22 cellular contexts compared by ENCODE assay signal in genomic region chr3:78708565-78709073, GRCh38.
DNase-seq lines count a peak whose midpoint lies in the region; ATAC-seq, FAIRE-seq and TF ChIP-seq lines count a peak whose summit lies in the region.
"Had no signal": no experiment of that assay in that cellular context is flagged by ENCODE, and none has a peak within 500 bp of the region (broad histone marks: within the 10 kb centered on the region; RNA-seq: fewer than 3 reads in every experiment).

No MANE protein-coding gene starts in this region.

- H3K4me3 Mint-ChIP-seq in WTC11 (no peak overlapping the region), neural progenitor cell (no peak overlapping the region)
- H3K4me3 Mint-ChIP-seq: CD14-positive monocyte; CD4-positive, alpha-beta memory T cell; CD4-positive, CD25-positive, alpha-beta regulatory T cell; CD8-positive, alpha-beta memory T cell had no signal

- H3K27me3 Mint-ChIP-seq in WTC11 (ENCODE audit: low read depth) (no peaks in the 10 kb centered on the region), neural progenitor cell (ENCODE audit: insufficient read depth, low read depth) (no peaks in the 10 kb centered on the region)
- H3K27me3 Mint-ChIP-seq: CD4-positive, alpha-beta memory T cell; CD4-positive, CD25-positive, alpha-beta regulatory T cell; CD8-positive, alpha-beta memory T cell had no signal

- POLR2A ChIA-PET in HEK293T (lab: Yijun Ruan, JAX) (no interaction called here), WTC11 (lab: Charles Lee) (no interaction called here)

- no peak overlapping the region for H3K4me3 ChIP-seq in neural progenitor cell
- H3K4me3 ChIP-seq: A549, BLaER1 had no signal

- H3K4me1 Mint-ChIP-seq in WTC11: peaks cover 4% of the 10 kb centered on the region; the same call in 1 of the 2 replicates
- peaks cover 5% of the 10 kb centered on the region for H3K4me1 Mint-ChIP-seq in neural progenitor cell
- H3K4me1 Mint-ChIP-seq: CD14-positive monocyte; CD4-positive, alpha-beta memory T cell; CD4-positive, CD25-positive, alpha-beta regulatory T cell had no signal

- H3K27me3 ChIP-seq in neural progenitor cell: no peaks in the 10 kb centered on the region
- H3K27me3 ChIP-seq: BE2C, BLaER1 had no signal

- no peak overlapping the region for H3K9ac ChIP-seq in neural progenitor cell
- H3K9ac ChIP-seq: BLaER1 had no signal

- H3K36me3 Mint-ChIP-seq in WTC11 (no peaks in the 10 kb centered on the region), neural progenitor cell (peaks cover 2% of the 10 kb centered on the region)
- H3K36me3 Mint-ChIP-seq: CD14-positive monocyte; CD4-positive, alpha-beta memory T cell; CD4-positive, CD25-positive, alpha-beta regulatory T cell; CD8-positive, alpha-beta memory T cell had no signal

- no peak for ATAC-seq in WTC11
- ATAC-seq: A549 had no signal

- H3K27ac ChIP-seq in neural progenitor cell: peak overlapping the region; percentile 73
- H3K27ac ChIP-seq: 22Rv1, A549 had no signal

- CTCF ChIA-PET in HEK293T (lab: Yijun Ruan, JAX) (no interaction called here), WTC11 (lab: Charles Lee) (no interaction called here)

- peaks cover 24% of the 10 kb centered on the region for H3F3A ChIP-seq in neural progenitor cell (ENCODE audit: low read depth)

- TF ChIP-seq CTCF in D721Med (IDR thresholded peaks at IDR 0.05; ENCODE audit: insufficient read depth, missing control alignments) (no peak), WTC11 (IDR thresholded peaks at IDR 0.05) (no peak), neural progenitor cell (IDR thresholded peaks at IDR 0.05) (no peak)

- H3K9me3 Mint-ChIP-seq in WTC11: no peaks in the 10 kb centered on the region
- no peaks in the 10 kb centered on the region for H3K9me3 Mint-ChIP-seq in neural progenitor cell

- H3K36me3 ChIP-seq in neural progenitor cell: no peaks in the 10 kb centered on the region
- H3K36me3 ChIP-seq: BE2C had no signal

- peaks cover 41% of the 10 kb centered on the region for H3K4me1 ChIP-seq in neural progenitor cell
- H3K4me1 ChIP-seq: A549 had no signal

- H2AFZ ChIP-seq in neural progenitor cell (replicated peaks): no peak overlapping the region

- 0 out of 2 replicates have a peak overlapping the region, but pooled peaks have one; percentile 62 for H3K27ac Mint-ChIP-seq in WTC11
- H3K27ac Mint-ChIP-seq in neural progenitor cell: no peak overlapping the region
- H3K27ac Mint-ChIP-seq: CD14-positive monocyte; CD4-positive, alpha-beta memory T cell; CD4-positive, CD25-positive, alpha-beta regulatory T cell; CD8-positive, alpha-beta memory T cell had no signal

- FAIRE-seq in D721Med (lab: Jason Lieb, UNC): peak; percentile 58
- FAIRE-seq: A549, G401.6, GM12891, GM19239 had no signal

- no peaks in the 10 kb centered on the region for H3K9me3 ChIP-seq in neural progenitor cell (ENCODE audit: low read depth)
- H3K9me3 ChIP-seq: A549, BE2C had no signal

- no peak overlapping the region for H3K4me2 ChIP-seq in neural progenitor cell
- H3K4me2 ChIP-seq: A549 had no signal

- DNase-seq in D721Med (ENCODE audit: insufficient read length, low spot score) (no peak), HEK293T (ENCODE audit: extremely low spot score) (no peak), WTC11 (ENCODE audit: low spot score) (no peak), neural progenitor cell (ENCODE audit: low spot score) (no peak), NCI-H524 (lab: John Stamatoyannopoulos, UW) (no peak), NCI-H2171 treated with DMSO at 0.1 percent for 48 hours (lab: John Stamatoyannopoulos, UW) (no peak)
- no peak for DNase-seq in activated CD8-positive, alpha-beta memory T cell treated with anti-CD3 and anti-CD28 coated beads, Interleukin-2, amount 50 U/mL, for 48 hours
- DNase-seq: BE2C; C1 segment of cervical spinal cord; CD4-positive, alpha-beta memory T cell; CD4-positive, CD25-positive, alpha-beta regulatory T cell; CD8-positive, alpha-beta memory T cell; COR-L47; DMS79 treated with DMSO at 0.1 percent for 48 hours; GF-D8 had no signal

- no peaks in the 10 kb centered on the region for H4K20me1 ChIP-seq in neural progenitor cell (ENCODE audit: low read depth)
- H4K20me1 ChIP-seq: BLaER1 had no signal

- peaks cover 3% of the 10 kb centered on the region for H3K79me2 ChIP-seq in neural progenitor cell (ENCODE audit: low read depth)

TF ChIP-seq in HEK293T, 16 proteins besides CTCF, POLR2A, EP300 and RAD21:
- TF ChIP-seq FOXK2 (IDR thresholded peaks at IDR 0.05) (no peak), CTBP1 (IDR thresholded peaks at IDR 0.05; ENCODE audit: borderline replicate concordance) (peak; percentile 53; the same call in 1 of the 2 replicates)
- TF ChIP-seq, protein P1, sequence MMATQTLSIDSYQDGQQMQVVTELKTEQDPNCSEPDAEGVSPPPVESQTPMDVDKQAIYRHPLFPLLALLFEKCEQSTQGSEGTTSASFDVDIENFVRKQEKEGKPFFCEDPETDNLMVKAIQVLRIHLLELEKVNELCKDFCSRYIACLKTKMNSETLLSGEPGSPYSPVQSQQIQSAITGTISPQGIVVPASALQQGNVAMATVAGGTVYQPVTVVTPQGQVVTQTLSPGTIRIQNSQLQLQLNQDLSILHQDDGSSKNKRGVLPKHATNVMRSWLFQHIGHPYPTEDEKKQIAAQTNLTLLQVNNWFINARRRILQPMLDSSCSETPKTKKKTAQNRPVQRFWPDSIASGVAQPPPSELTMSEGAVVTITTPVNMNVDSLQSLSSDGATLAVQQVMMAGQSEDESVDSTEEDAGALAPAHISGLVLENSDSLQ (IDR thresholded peaks at IDR 0.05): peak; percentile 91

TF ChIP-seq in WTC11, 78 proteins besides CTCF, POLR2A, EP300 and RAD21:
- TF ChIP-seq IRF1 (CRISPR knock-in tag; IDR thresholded peaks at IDR 0.05): no peak
- no peak for TF ChIP-seq SP1 (CRISPR knock-in tag; conservative IDR thresholded peaks at IDR 0.05)
- no peak for TF ChIP-seq ZNF423 (CRISPR knock-in tag; IDR thresholded peaks at IDR 0.05)
- no peak for TF ChIP-seq JUN (CRISPR knock-in tag; IDR thresholded peaks at IDR 0.05)
- TF ChIP-seq NFATC4 (CRISPR knock-in tag; IDR thresholded peaks at IDR 0.05): no peak
- TF ChIP-seq ZNF219 (CRISPR knock-in tag; IDR thresholded peaks at IDR 0.05; ENCODE audit: borderline replicate concordance): no peak
- TF ChIP-seq ZNF121 (CRISPR knock-in tag; IDR thresholded peaks at IDR 0.05): no peak
- TF ChIP-seq ZNF317 (CRISPR knock-in tag; IDR thresholded peaks at IDR 0.05; ENCODE audit: borderline replicate concordance, low read depth): no peak
- no peak for TF ChIP-seq ESRRA (CRISPR knock-in tag; IDR thresholded peaks at IDR 0.05; ENCODE audit: borderline replicate concordance)
- TF ChIP-seq GABPB1 (CRISPR knock-in tag; IDR thresholded peaks at IDR 0.05): no peak
- TF ChIP-seq RELA (CRISPR knock-in tag; IDR thresholded peaks at IDR 0.05; ENCODE audit: borderline replicate concordance): no peak
- no peak for TF ChIP-seq CREM (CRISPR knock-in tag; IDR thresholded peaks at IDR 0.05)
- no peak for TF ChIP-seq MYBL2 (CRISPR knock-in tag; IDR thresholded peaks at IDR 0.05)
- TF ChIP-seq HMGXB4 (CRISPR knock-in tag; IDR thresholded peaks at IDR 0.05): no peak
- TF ChIP-seq USF2 (CRISPR knock-in tag; IDR thresholded peaks at IDR 0.05): no peak
- TF ChIP-seq ERG (CRISPR knock-in tag; IDR thresholded peaks at IDR 0.05): no peak
